Comparison of ENCODE assay signal across 21 cellular contexts in the genomic region with DNA sequence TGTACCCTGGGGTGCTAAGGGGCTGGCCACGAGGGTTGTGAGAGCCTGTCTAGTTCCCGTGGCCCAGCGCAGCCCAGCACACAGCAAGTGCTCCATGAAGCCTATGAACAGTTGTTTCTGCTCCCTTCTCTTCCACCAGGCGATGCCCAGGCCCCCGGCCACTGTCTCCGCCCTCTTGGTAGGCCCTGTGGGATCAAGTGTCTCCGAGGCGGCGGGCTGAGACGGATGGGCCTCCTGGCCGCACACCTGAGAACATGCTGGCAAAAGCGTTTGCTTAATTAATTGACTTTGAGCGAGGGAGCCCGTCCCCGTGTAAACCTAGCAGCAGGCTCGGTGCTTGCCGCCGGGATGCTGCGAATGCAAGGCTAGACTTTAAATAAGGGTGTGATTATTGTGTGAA.
A peak's percentile ranks its signal among the peaks of the same experiment; 100 is the strongest.
DNase-seq lines count a peak whose midpoint lies in the region; ATAC-seq and TF ChIP-seq lines count a peak whose summit lies in the region.
"Had no signal": no experiment of that assay in that cellular context is flagged by ENCODE, and none has a peak within 500 bp of the region (broad histone marks: within the 10 kb centered on the region; RNA-seq: fewer than 3 reads in every experiment).

No MANE protein-coding gene starts in this region.

- POLR2A ChIA-PET in activated CD8-positive, alpha-beta T cell treated with anti-CD3 and anti-CD28 coated beads for 36 hours (lab: Charles Lee): no interaction called here

- no peaks in the 10 kb centered on the region for H3K4me1 ChIP-seq in endocrine pancreas (ENCODE audit: control insufficient read depth, insufficient read depth, low read length)
- H3K4me1 ChIP-seq: ascending aorta, prostate gland had no signal

- no peak overlapping the region for H3K4me3 Mint-ChIP-seq in activated CD8-positive, alpha-beta T cell treated with anti-CD3 and anti-CD28 coated beads for 36 hours
- H3K4me3 Mint-ChIP-seq: activated naive CD4-positive, alpha-beta T cell treated with anti-CD3 and anti-CD28 coated beads, Interleukin-2, amount 10 ng/mL, durations not matched to agents 7 days and 5 days; CD8-positive, alpha-beta memory T cell; natural killer cell treated with Interleukin-12 subunit alpha and Interleukin-12 subunit beta and Interleukin-15 and Interleukin-18, amount 100 ng/mL, for 72 hours had no signal

- no peaks in the 10 kb centered on the region for H3K27me3 ChIP-seq in endocrine pancreas (ENCODE audit: control insufficient read depth, insufficient read depth, low read length)
- H3K27me3 ChIP-seq: ascending aorta, MG63 had no signal

- CTCF ChIA-PET in activated CD8-positive, alpha-beta T cell treated with anti-CD3 and anti-CD28 coated beads for 36 hours (lab: Charles Lee): no interaction called here

- H3K36me3 ChIP-seq in endocrine pancreas (ENCODE audit: control insufficient read depth, insufficient read depth, low read length): no peaks in the 10 kb centered on the region
- H3K36me3 ChIP-seq: MG63, prostate gland had no signal

- H3K9me3 Mint-ChIP-seq in activated CD8-positive, alpha-beta T cell treated with anti-CD3 and anti-CD28 coated beads for 36 hours: no peaks in the 10 kb centered on the region
- H3K9me3 Mint-ChIP-seq: activated naive CD4-positive, alpha-beta T cell treated with anti-CD3 and anti-CD28 coated beads, Interleukin-2, amount 10 ng/mL, durations not matched to agents 7 days and 5 days; CD8-positive, alpha-beta memory T cell; natural killer cell treated with Interleukin-12 subunit alpha and Interleukin-12 subunit beta and Interleukin-15 and Interleukin-18, amount 100 ng/mL, for 72 hours had no signal

- no peak for TF ChIP-seq CTCF in activated CD8-positive, alpha-beta T cell treated with anti-CD3 and anti-CD28 coated beads for 36 hours (IDR thresholded peaks at IDR 0.05)

- H3K4me3 ChIP-seq in endocrine pancreas (ENCODE audit: control insufficient read depth, insufficient read depth, low read length): no peak overlapping the region
- H3K4me3 ChIP-seq: ascending aorta, MG63, prostate gland had no signal

- no peak overlapping the region for H3K27ac Mint-ChIP-seq in activated CD8-positive, alpha-beta T cell treated with anti-CD3 and anti-CD28 coated beads for 36 hours
- H3K27ac Mint-ChIP-seq: activated naive CD4-positive, alpha-beta T cell treated with anti-CD3 and anti-CD28 coated beads, Interleukin-2, amount 10 ng/mL, durations not matched to agents 7 days and 5 days; CD8-positive, alpha-beta memory T cell; natural killer cell treated with Interleukin-12 subunit alpha and Interleukin-12 subunit beta and Interleukin-15 and Interleukin-18, amount 100 ng/mL, for 72 hours had no signal

- H3K4me1 Mint-ChIP-seq in activated CD8-positive, alpha-beta T cell treated with anti-CD3 and anti-CD28 coated beads for 36 hours (ENCODE audit: low read depth): no peaks in the 10 kb centered on the region
- H3K4me1 Mint-ChIP-seq: activated naive CD4-positive, alpha-beta T cell treated with anti-CD3 and anti-CD28 coated beads, Interleukin-2, amount 10 ng/mL, durations not matched to agents 7 days and 5 days; CD8-positive, alpha-beta memory T cell had no signal

- DNase-seq in DMS153 (lab: John Stamatoyannopoulos, UW): peak; percentile 75
- peak; percentile 27 for DNase-seq in NCI-H1105 (lab: John Stamatoyannopoulos, UW)
- DNase-seq in NCI-H2196 treated with DMSO at 0.1 percent for 48 hours (lab: John Stamatoyannopoulos, UW; ENCODE audit: unreplicated experiment): peak; percentile 17
- DNase-seq in activated CD8-positive, alpha-beta T cell treated with anti-CD3 and anti-CD28 coated beads for 36 hours: no peak
- no peak for DNase-seq in COR-L47 (lab: John Stamatoyannopoulos, UW)
- no peak for DNase-seq in iPS-NIHi7 (ENCODE audit: extremely low spot score)
- DNase-seq: activated CD4-positive, alpha-beta T cell treated with anti-CD3 and anti-CD28 coated beads, Interleukin-2, amount 50 U/mL, for 1 hour; activated naive CD4-positive, alpha-beta T cell treated with anti-CD3 and anti-CD28 coated beads, Interleukin-2, amount 10 ng/mL, durations not matched to agents 7 days and 5 days; activated T-cell treated with anti-CD3 and anti-CD28 coated beads, Interleukin-2, amount 50 U/mL, for 1 hour; CD8-positive, alpha-beta memory T cell; GDM1; HCEC 1CT; hypothalamus; kidney glomerular epithelial cell; MG63; stimulated activated CD4-positive, alpha-beta T cell treated with anti-CD3 and anti-CD28 coated beads, Interleukin-2, amount 100 ng/mL, for 48 hours had no signal

- no peaks in the 10 kb centered on the region for H3K36me3 Mint-ChIP-seq in activated CD8-positive, alpha-beta T cell treated with anti-CD3 and anti-CD28 coated beads for 36 hours (ENCODE audit: low read depth)
- H3K36me3 Mint-ChIP-seq: activated naive CD4-positive, alpha-beta T cell treated with anti-CD3 and anti-CD28 coated beads, Interleukin-2, amount 10 ng/mL, durations not matched to agents 7 days and 5 days; CD8-positive, alpha-beta memory T cell; natural killer cell treated with Interleukin-12 subunit alpha and Interleukin-12 subunit beta and Interleukin-15 and Interleukin-18, amount 100 ng/mL, for 72 hours had no signal

- no peaks in the 10 kb centered on the region for H3K27me3 Mint-ChIP-seq in activated CD8-positive, alpha-beta T cell treated with anti-CD3 and anti-CD28 coated beads for 36 hours

- intact Hi-C loops in activated CD8-positive, alpha-beta T cell treated with anti-CD3 and anti-CD28 coated beads for 36 hours (cut with micrococcal nuclease): no loop called here

- no peaks in the 10 kb centered on the region for H3K9me3 ChIP-seq in endocrine pancreas (ENCODE audit: control insufficient read depth, low read length)
- H3K9me3 ChIP-seq: ascending aorta, MG63, prostate gland had no signal

- peak overlapping the region; percentile 17 for H3K9ac ChIP-seq in endocrine pancreas (ENCODE audit: control insufficient read depth, insufficient read depth, low read length)

- no peak for ATAC-seq in GM19455 (IDR thresholded peaks at IDR 0.05; ENCODE audit: unreplicated experiment)
- no peak for ATAC-seq in activated CD8-positive, alpha-beta T cell treated with anti-CD3 and anti-CD28 coated beads for 36 hours
- ATAC-seq: natural killer cell treated with Interleukin-12 subunit alpha and Interleukin-12 subunit beta and Interleukin-15 and Interleukin-18, amount 100 ng/mL, for 72 hours had no signal

Comparison
In these comparisons a context has a peak if more than half of its experiments do, and no peak if none do; other contexts are left out.
1. DNase-seq: peak in DMS153 (single experiment), NCI-H1105 (single experiment) and NCI-H2196 treated with DMSO at 0.1 percent for 48 hours (single experiment); none in activated CD8-positive, alpha-beta T cell treated with anti-CD3 and anti-CD28 coated beads for 36 hours (single experiment), COR-L47 (single experiment) and iPS-NIHi7 (single experiment).